Comparison of ENCODE assay signal across 12 cellular contexts in genomic region chr13:29510698-29511438, GRCh38.
"Had no signal": no experiment of that assay in that cellular context is flagged by ENCODE, and none has a peak within 500 bp of the region (broad histone marks: within the 10 kb centered on the region; RNA-seq: fewer than 3 reads in every experiment).

No MANE protein-coding gene starts in this region.

- DNase-seq: activated naive CD4-positive, alpha-beta T cell treated with Interleukin-2 at 50 U/mL for 16 hours; activated T-cell treated with anti-CD3 and anti-CD28 coated beads for 4 hours; adrenal gland; central memory CD4-positive, alpha-beta T cell; colonic mucosa; left colon; lower lobe of right lung; sigmoid colon; stimulated activated CD4-positive, alpha-beta T cell treated with anti-CD3 and anti-CD28 coated beads, Interleukin-12 subunit alpha, Interleukin-12 subunit beta, amount 100 ng/mL, for 4 hours; stimulated activated CD4-positive, alpha-beta T cell treated with anti-CD3 and anti-CD28 coated beads, Interleukin-2, amount 100 ng/mL, for 24 hours had no signal

- ATAC-seq: left colon, lower lobe of right lung had no signal

- H3K9me3 ChIP-seq: adrenal gland, colonic mucosa, esophagus muscularis mucosa, lower lobe of right lung, sigmoid colon, tibial nerve had no signal
